Comparison of ENCODE assay signal across 8 cellular contexts in the genomic region with DNA sequence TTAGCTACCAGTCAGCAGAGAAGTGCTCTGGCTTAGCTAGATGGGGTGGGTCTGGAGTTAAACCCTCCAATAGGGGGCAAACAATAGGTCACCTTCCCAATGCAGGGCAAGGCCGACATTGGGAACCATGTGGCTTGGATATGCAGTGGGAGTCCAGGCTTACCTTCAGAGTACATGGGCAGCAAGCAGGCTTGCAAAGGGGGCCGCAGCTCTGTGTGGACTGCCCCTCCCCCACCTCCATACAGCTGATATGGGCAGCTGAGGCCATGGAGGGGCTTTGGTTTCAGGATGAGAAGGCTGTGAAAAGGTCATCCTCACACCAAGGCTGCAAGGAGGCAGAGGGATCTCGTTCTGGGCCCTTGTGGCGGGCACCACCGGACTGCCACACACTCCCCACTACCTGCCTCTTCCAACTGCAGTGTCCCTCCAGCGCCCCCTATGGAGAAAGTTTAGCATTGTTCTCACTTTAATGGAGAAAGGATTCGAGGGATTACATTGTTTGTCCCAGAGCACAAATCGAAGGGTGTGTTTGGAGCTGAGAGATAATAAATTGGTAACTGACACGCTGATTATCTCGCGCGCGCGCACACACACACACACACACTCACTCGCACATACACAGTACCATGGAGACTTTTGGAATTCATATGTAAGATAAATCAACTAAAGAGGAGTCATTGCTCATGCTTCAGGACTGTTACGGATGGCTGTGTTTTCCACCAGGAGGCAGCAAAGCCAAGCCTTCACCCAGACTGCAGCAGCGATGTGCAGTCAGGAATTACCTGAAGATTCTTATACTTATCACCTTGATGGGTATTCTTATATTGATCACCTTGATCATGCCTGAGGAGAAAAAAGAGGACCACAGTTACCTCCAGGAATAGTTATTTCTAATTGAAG. TPM values are rescaled to one million over a fixed set of nuclear protein-coding genes. Genes with fewer than 3 reads are reported as not detected.
A peak's percentile ranks its signal among the peaks of the same experiment; 100 is the strongest.
DNase-seq lines count a peak whose midpoint lies in the region; ATAC-seq, FAIRE-seq and TF ChIP-seq lines count a peak whose summit lies in the region.

No MANE protein-coding gene starts in this region.

- H3K4me3 Mint-ChIP-seq in CD8-positive, alpha-beta T cell, result no peak overlapping the region

- intact Hi-C loops in lower leg skin (cut with DNase I; ENCODE audit: low total_unique reads) (loop anchor here (5.0 to 10.0 kb wide), 2 partner anchors 54 to 321 kb away; no protein-coding TSS in a partner anchor), gastrocnemius medialis (cut with DNase I; ENCODE audit: low total_unique reads) (no loop called here)
- intact Hi-C loops in CD8-positive, alpha-beta T cell (cut with DNase I, micrococcal nuclease), result loop anchor here in 1 of 2 experiments (10.0 kb wide), 2 partner anchors 354 to 404 kb away; no protein-coding TSS in a partner anchor

- in situ Hi-C loops in gastrocnemius medialis (cut with MboI; ENCODE audit: low sequenced_read_pairs in 4 of 4), result no loop called here

- H3K27me3 ChIP-seq in iPS DF 6.9 (ENCODE audit: control insufficient read depth, insufficient read depth, low read length) (no peaks in the 10 kb centered on the region), gastrocnemius medialis (no peaks in the 10 kb centered on the region)
- H3K27me3 ChIP-seq in CD8-positive, alpha-beta T cell (ENCODE audit: insufficient read depth, low read length), result no peaks in the 10 kb centered on the region

- H3K9me3 ChIP-seq in iPS DF 6.9 (ENCODE audit: control insufficient read depth, insufficient read depth, low read length) (no peaks in the 10 kb centered on the region), gastrocnemius medialis (no peaks in the 10 kb centered on the region)
- H3K9me3 ChIP-seq in CD8-positive, alpha-beta T cell (ENCODE audit: low read length), result no peaks in the 10 kb centered on the region

- H3K4me3 ChIP-seq in iPS DF 6.9 (ENCODE audit: low read length) (no peak overlapping the region), lower leg skin (ENCODE audit: low read depth, poor library complexity, severe bottlenecking) (no peak overlapping the region), gastrocnemius medialis (no peak overlapping the region)
- no peak overlapping the region for H3K4me3 ChIP-seq in CD8-positive, alpha-beta T cell (ENCODE audit: low read depth, low read length)

- no peak for FAIRE-seq in H54 (lab: Jason Lieb, UNC)

- WGBS in iPS DF 6.9 (ENCODE audit: insufficient coverage, insufficient read length), result no CpG with 5 or more reads among the region's 17 CpGs
- 39 to 42% methylated on average over 17 of the region's 17 CpGs for WGBS in lower leg skin, 2 donors

- no peak overlapping the region for H3K27ac Mint-ChIP-seq in CD8-positive, alpha-beta T cell

- H3K36me3 ChIP-seq in iPS DF 6.9 (ENCODE audit: control insufficient read depth, insufficient read depth, low read length), result no peaks in the 10 kb centered on the region
- H3K36me3 ChIP-seq in CD8-positive, alpha-beta T cell (ENCODE audit: insufficient read depth, low read length), result no peaks in the 10 kb centered on the region
- H3K36me3 ChIP-seq in gastrocnemius medialis, result no peaks in the 10 kb centered on the region

- CTCF ChIA-PET in CD8-positive, alpha-beta T cell (lab: Charles Lee), result interaction anchor here (0.8 kb wide), 1 partner anchor 350 kb away, joined by 3 read pairs; no protein-coding TSS in a partner anchor

- H3K4me1 Mint-ChIP-seq in CD8-positive, alpha-beta T cell (ENCODE audit: low read depth), result no peaks in the 10 kb centered on the region

- H3K9me3 Mint-ChIP-seq in CD8-positive, alpha-beta T cell, result no peaks in the 10 kb centered on the region

- H3K4me1 ChIP-seq in iPS DF 6.9 (ENCODE audit: control insufficient read depth, insufficient read depth, low read length), result no peaks in the 10 kb centered on the region
- no peaks in the 10 kb centered on the region for H3K4me1 ChIP-seq in CD8-positive, alpha-beta T cell (ENCODE audit: insufficient read depth, low read length)
- no peaks in the 10 kb centered on the region for H3K4me1 ChIP-seq in gastrocnemius medialis

- POLR2A ChIA-PET in CD8-positive, alpha-beta T cell (lab: Charles Lee), result no interaction called here

- H3K27me3 Mint-ChIP-seq in CD8-positive, alpha-beta T cell (ENCODE audit: low read depth), result peaks cover 7% of the 10 kb centered on the region

- no peak for ATAC-seq in GM18861 (IDR thresholded peaks at IDR 0.05; ENCODE audit: unreplicated experiment)
- ATAC-seq in CD8-positive, alpha-beta T cell, result no peak
- no peak for ATAC-seq in gastrocnemius medialis

- DNase-seq in H54 (ENCODE audit: insufficient read length, low spot score), result peak; percentile 14
- DNase-seq in SHP77 (lab: John Stamatoyannopoulos, UW), result peak; percentile 54 to 74
- peak; percentile 37 for DNase-seq in iPS DF 6.9 (ENCODE audit: low read depth, low spot score)
- no peak for DNase-seq in lower leg skin (ENCODE audit: low spot score in 2 of 2)
- no peak for DNase-seq in CD8-positive, alpha-beta T cell
- no peak for DNase-seq in gastrocnemius medialis

- H3K36me3 Mint-ChIP-seq in CD8-positive, alpha-beta T cell, result no peaks in the 10 kb centered on the region

- no peak overlapping the region for H3K27ac ChIP-seq in C4-2B
- H3K27ac ChIP-seq in iPS DF 6.9 (ENCODE audit: low read length), result no peak overlapping the region
- H3K27ac ChIP-seq in CD8-positive, alpha-beta T cell (ENCODE audit: low read depth, low read length), result no peak overlapping the region
- no peak overlapping the region for H3K27ac ChIP-seq in gastrocnemius medialis

- TF ChIP-seq POLR2A in H54 (IDR thresholded peaks at IDR 0.05; ENCODE audit: low read depth, low read length), result no peak
- TF ChIP-seq POLR2A in lower leg skin (IDR thresholded peaks at IDR 0.05), result no peak
- TF ChIP-seq POLR2A in gastrocnemius medialis (IDR thresholded peaks at IDR 0.05), result no peak

- TF ChIP-seq CTCF in C4-2B (conservative IDR thresholded peaks at IDR 0.05) (peak; percentile 90), lower leg skin (IDR thresholded peaks at IDR 0.05) (no peak), gastrocnemius medialis (IDR thresholded peaks at IDR 0.05 in 4 of 5, conservative IDR thresholded peaks at IDR 0.05 in 1 of 5) (no peak)
- no peak for TF ChIP-seq CTCF in CD8-positive, alpha-beta T cell (IDR thresholded peaks at IDR 0.05)

RNA-seq across cellular contexts. Expression of gene SMCP, which starts 7.0 kb away (rescaled TPM):
- not detected for total RNA-seq in lower leg skin
- total RNA-seq in CD8-positive, alpha-beta T cell, result not detected
- not detected for total RNA-seq in gastrocnemius medialis

RNA-seq across cellular contexts. Expression of gene LCE7A, which starts 11.3 kb away (rescaled TPM):
- total RNA-seq in lower leg skin (1 to 10 TPM in 1 of 4 donors, not detected in 3; 5.1 TPM), gastrocnemius medialis (not detected)
- total RNA-seq in CD8-positive, alpha-beta T cell, result not detected

RNA-seq across cellular contexts. Expression of gene LCE6A, which starts 28.4 kb away (rescaled TPM):
- 100 to 1,000 TPM in 2 of 4 donors, 10 to 100 TPM in 2; 60.9 to 207 (median 107) TPM for total RNA-seq in lower leg skin
- not detected for total RNA-seq in CD8-positive, alpha-beta T cell
- total RNA-seq in gastrocnemius medialis, result not detected

RNA-seq across cellular contexts. Expression of gene IVL, which starts 37.3 kb away (rescaled TPM):
- 100 to 1,000 TPM; 162 to 322 (median 207) TPM for total RNA-seq in lower leg skin
- not detected for total RNA-seq in CD8-positive, alpha-beta T cell
- total RNA-seq in gastrocnemius medialis, result not detected

RNA-seq across cellular contexts. Expression of gene LCE1A, which starts 43.8 kb away (rescaled TPM):
- 100 to 1,000 TPM; 612 to 936 (median 792) TPM for total RNA-seq in lower leg skin
- not detected for total RNA-seq in CD8-positive, alpha-beta T cell
- not detected for total RNA-seq in gastrocnemius medialis

Comparison
In these comparisons a context has a peak if more than half of its experiments do, and no peak if none do; other contexts are left out.
1. DNase-seq: peak in H54 (single experiment), SHP77 (2 of 2) and iPS DF 6.9 (single experiment); none in lower leg skin (0 of 2), CD8-positive, alpha-beta T cell (0 of 7) and gastrocnemius medialis (0 of 2).
2. RNA of gene LCE6A, which starts 28.4 kb away (total RNA-seq): 60.9 to 207 TPM in lower leg skin; not detected in CD8-positive, alpha-beta T cell and not detected in gastrocnemius medialis; every median in the first group is over 10 times any median in the second.